Comparison of ENCODE assay signal across 8 cellular contexts in the genomic region with DNA sequence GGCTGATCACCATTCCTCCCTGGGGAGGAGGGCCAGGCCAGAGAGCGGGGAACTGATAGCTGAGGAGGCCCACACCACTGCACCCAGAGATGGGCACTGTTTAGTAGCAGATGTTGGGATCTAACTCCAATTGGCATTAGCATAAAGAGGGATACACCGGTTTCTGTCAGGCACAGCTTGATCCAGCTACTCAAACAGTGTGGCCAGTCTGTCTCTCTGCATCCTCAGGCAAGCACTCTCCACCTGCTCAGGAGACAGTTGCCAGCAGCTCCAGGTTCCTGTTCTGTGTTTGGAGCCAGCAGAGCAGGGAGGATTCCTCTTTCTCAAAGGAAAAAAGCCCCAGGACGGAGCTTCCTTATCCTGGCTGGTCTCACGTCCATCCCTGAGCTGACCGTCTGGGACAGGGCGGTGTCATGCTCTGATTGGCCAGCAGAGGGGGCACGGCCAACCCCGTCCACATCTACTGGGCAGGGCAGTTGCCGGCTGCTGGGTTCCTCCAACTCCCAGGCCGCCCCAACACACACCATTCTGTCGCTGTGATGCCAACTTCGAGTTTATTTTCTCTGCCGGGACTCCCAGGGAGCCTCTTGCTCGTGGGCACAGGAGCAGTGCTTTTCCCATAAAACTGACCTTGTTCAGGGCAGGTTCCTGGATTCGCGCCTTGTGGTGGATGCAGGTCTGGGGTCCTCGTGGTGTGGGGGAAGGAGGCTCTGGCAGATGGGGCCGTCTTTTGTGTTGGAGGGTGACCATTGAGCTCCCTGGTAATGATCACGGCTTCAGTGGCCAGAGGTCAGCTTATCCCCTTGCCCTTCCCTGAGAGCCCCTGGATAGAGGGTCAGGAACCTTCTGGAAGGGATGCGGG. TPM values are rescaled to one million over a fixed set of nuclear protein-coding genes. Genes with fewer than 3 reads are reported as not detected.
DNase-seq lines count a peak whose midpoint lies in the region; ATAC-seq and TF ChIP-seq lines count a peak whose summit lies in the region.

No MANE protein-coding gene starts in this region.

- intact Hi-C loops in natural killer cell (cut with micrococcal nuclease), result no loop called here

- TF ChIP-seq CTCF in AG10803 (conservative IDR thresholded peaks at IDR 0.05; ENCODE audit: low read length), result peak; percentile 82
- TF ChIP-seq CTCF in GM12874 (IDR thresholded peaks at IDR 0.05; ENCODE audit: insufficient read depth, low read depth, low read length), result peak; percentile 38
- peak; percentile 50 for TF ChIP-seq CTCF in natural killer cell (IDR thresholded peaks at IDR 0.05)

- no peaks in the 10 kb centered on the region for H3K36me3 Mint-ChIP-seq in natural killer cell

- H3K4me1 Mint-ChIP-seq in natural killer cell, result no peaks in the 10 kb centered on the region

- peaks cover 14% of the 10 kb centered on the region for H3K36me3 ChIP-seq in SJCRH30

- no peak overlapping the region for H3K27ac Mint-ChIP-seq in natural killer cell

- no peak overlapping the region for H3K27ac ChIP-seq in SJCRH30

- no peaks in the 10 kb centered on the region for H3K9me3 ChIP-seq in SJCRH30 (replicated peaks)

- H3K4me3 ChIP-seq in AG10803 (ENCODE audit: low read length) (no peak overlapping the region), SJCRH30 (no peak overlapping the region)

- H3K27me3 Mint-ChIP-seq in natural killer cell (ENCODE audit: low read depth in 2 of 2), result no peaks in the 10 kb centered on the region

- H3K27me3 ChIP-seq in SJCRH30, result no peaks in the 10 kb centered on the region

- DNase-seq in AG10803 (ENCODE audit: low read depth) (peak; percentile 61), SJCRH30 (peak; percentile 56 to 75), fibroblast of gingiva (ENCODE audit: low read depth) (peak; percentile 62), natural killer cell (no peak), HPDE6-E6E7 (ENCODE audit: extremely low spot score) (no peak)

- no peaks in the 10 kb centered on the region for H3K9me3 Mint-ChIP-seq in natural killer cell

- no peaks in the 10 kb centered on the region for H3K4me1 ChIP-seq in SJCRH30

- H3K4me3 Mint-ChIP-seq in natural killer cell, result no peak overlapping the region

- ATAC-seq in natural killer cell (peak in 2 of 3 donors; percentile 49 to 63), HG02973 (IDR thresholded peaks at IDR 0.05; ENCODE audit: unreplicated experiment) (no peak), GM21447 (IDR thresholded peaks at IDR 0.05; ENCODE audit: unreplicated experiment) (no peak)

RNA-seq across cellular contexts. Expression of a gene that starts 47.9 kb away (rescaled TPM):
- 30.9 and 32.1 TPM in 2 replicates for total RNA-seq in SJCRH30 (2014; rRNA removed; shearing (Covaris generic))
- under 1 TPM; 0.11 to 0.28 (median 0.23) TPM for total RNA-seq in natural killer cell

Comparison
In these comparisons a context has a peak if more than half of its experiments do, and no peak if none do; other contexts are left out.
1. DNase-seq: peak in AG10803 (single experiment), SJCRH30 (2 of 2) and fibroblast of gingiva (single experiment); none in natural killer cell (single experiment) and HPDE6-E6E7 (single experiment).
2. ATAC-seq: peak in natural killer cell (2 of 3); none in HG02973 (single experiment) and GM21447 (single experiment).
3. RNA of a gene that starts 47.9 kb away (total RNA-seq): 30.9 to 32.1 TPM in SJCRH30; 0.11 to 0.28 TPM in natural killer cell; every median in the first group is over 10 times any median in the second.
4. Peak in every context shown above with its lines, with median percentiles within 50 percentile points of each other: CTCF ChIP-seq.